In genomic region chr17:691423-691822, GRCh38 we compare ENCODE assay signal across 17 cellular contexts. TPM values are rescaled to one million over a fixed set of nuclear protein-coding genes. Genes with fewer than 3 reads are reported as not detected.
DNase-seq lines count a peak whose midpoint lies in the region; ATAC-seq and TF ChIP-seq lines count a peak whose summit lies in the region.
"Had no signal": no experiment of that assay in that cellular context is flagged by ENCODE, and none has a peak within 500 bp of the region (broad histone marks: within the 10 kb centered on the region; RNA-seq: fewer than 3 reads in every experiment).

No MANE protein-coding gene starts in this region.

- no peak overlapping the region for H2AFZ ChIP-seq in ACC112 (ENCODE audit: low read length, unreplicated experiment)

- ATAC-seq in GM21367 (IDR thresholded peaks at IDR 0.05; ENCODE audit: unreplicated experiment) (no peak), HG02759 (IDR thresholded peaks at IDR 0.05; ENCODE audit: unreplicated experiment) (no peak)
- ATAC-seq: K562 had no signal

- H3K4me3 ChIP-seq in ACC112 (ENCODE audit: low read depth, low read length) (no peak overlapping the region), fibroblast of villous mesenchyme (ENCODE audit: low read depth, low read length) (no peak overlapping the region), Peyer's patch (no peak overlapping the region)
- H3K4me3 ChIP-seq: esophagus muscularis mucosa, K562, tibial nerve had no signal

- no peak for TF ChIP-seq CTCF in fibroblast of villous mesenchyme (IDR thresholded peaks at IDR 0.05; ENCODE audit: insufficient read depth, low read depth, low read length)
- no peak for TF ChIP-seq CTCF in Peyer's patch (IDR thresholded peaks at IDR 0.05)

- H3K36me3 ChIP-seq in ACC112 (ENCODE audit: insufficient read depth, low read length) (peaks cover 14% of the 10 kb centered on the region; the same call in 1 of the 2 replicates), Peyer's patch (peaks cover 0 to 76% (median 0%) of the 10 kb centered on the region in 3 donors)

- H3K27ac ChIP-seq in ACC112 (ENCODE audit: low read depth, low read length), result peak overlapping the region; percentile 90
- no peak overlapping the region for H3K27ac ChIP-seq in Peyer's patch
- H3K27ac ChIP-seq: esophagus muscularis mucosa, tibial nerve had no signal

- H3K27me3 ChIP-seq in ACC112 (ENCODE audit: insufficient read depth, low read length), result no peaks in the 10 kb centered on the region
- H3K27me3 ChIP-seq in Peyer's patch, result no peaks in the 10 kb centered on the region
- H3K27me3 ChIP-seq: esophagus muscularis mucosa, tibial nerve had no signal

- peak; percentile 81 for DNase-seq in HS-5 (ENCODE audit: low read depth)
- DNase-seq in amniotic epithelial cell (ENCODE audit: low read depth), result peak; percentile 81
- peak; percentile 52 for DNase-seq in fibroblast of villous mesenchyme (ENCODE audit: low read depth)
- no peak for DNase-seq in NCI-H146 treated with DMSO at 0.1 percent for 48 hours (lab: John Stamatoyannopoulos, UW; ENCODE audit: unreplicated experiment)
- DNase-seq in Peyer's patch, result no peak
- DNase-seq: activated naive CD4-positive, alpha-beta T cell; NCI-H146; NCI-H526 treated with DMSO at 0.1 percent for 48 hours; posterior cingulate gyrus; SIG-M5; stimulated activated CD8-positive, alpha-beta memory T cell treated with anti-CD3 and anti-CD28 coated beads, Interleukin-4, amount 100 ng/mL, for 48 hours had no signal

- H3K79me2 ChIP-seq in ACC112 (ENCODE audit: control insufficient read depth, insufficient read depth, low read length, unreplicated experiment), result peaks cover 2% of the 10 kb centered on the region

- TF ChIP-seq POLR2A in Peyer's patch (IDR thresholded peaks at IDR 0.05), result no peak

- no peaks in the 10 kb centered on the region for H3K9me3 ChIP-seq in Peyer's patch
- H3K9me3 ChIP-seq: esophagus muscularis mucosa, tibial nerve had no signal

- H3K4me1 ChIP-seq in ACC112 (ENCODE audit: control insufficient read depth, insufficient read depth, low read length, unreplicated experiment), result peaks cover 44% of the 10 kb centered on the region
- no peaks in the 10 kb centered on the region for H3K4me1 ChIP-seq in Peyer's patch

RNA-seq across cellular contexts. Expression of gene VPS53, which starts 23.2 kb away (rescaled TPM):
- 18.7 and 22.0 TPM in 2 replicates for total RNA-seq in fibroblast of villous mesenchyme
- total RNA-seq in Peyer's patch, result 100 to 1,000 TPM in 1 of 4 donors, 10 to 100 TPM in 3; 51.3 to 151 (median 65.5) TPM

RNA-seq across cellular contexts. Expression of gene TLCD3A, which starts 41.0 kb away (rescaled TPM):
- total RNA-seq in fibroblast of villous mesenchyme, result 24.5 and 32.4 TPM in 2 replicates
- 10 to 100 TPM in 1 of 4 donors, 1 to 10 TPM in 3; 7.4 to 32.0 (median 9.4) TPM for total RNA-seq in Peyer's patch

Comparison
In these comparisons a context has a peak if more than half of its experiments do, and no peak if none do; other contexts are left out.
1. DNase-seq: peak in HS-5 (single experiment), amniotic epithelial cell (single experiment) and fibroblast of villous mesenchyme (single experiment); none in NCI-H146 treated with DMSO at 0.1 percent for 48 hours (single experiment) and Peyer's patch (0 of 3).